1 cellular context compared by ENCODE assay signal in the genomic region with DNA sequence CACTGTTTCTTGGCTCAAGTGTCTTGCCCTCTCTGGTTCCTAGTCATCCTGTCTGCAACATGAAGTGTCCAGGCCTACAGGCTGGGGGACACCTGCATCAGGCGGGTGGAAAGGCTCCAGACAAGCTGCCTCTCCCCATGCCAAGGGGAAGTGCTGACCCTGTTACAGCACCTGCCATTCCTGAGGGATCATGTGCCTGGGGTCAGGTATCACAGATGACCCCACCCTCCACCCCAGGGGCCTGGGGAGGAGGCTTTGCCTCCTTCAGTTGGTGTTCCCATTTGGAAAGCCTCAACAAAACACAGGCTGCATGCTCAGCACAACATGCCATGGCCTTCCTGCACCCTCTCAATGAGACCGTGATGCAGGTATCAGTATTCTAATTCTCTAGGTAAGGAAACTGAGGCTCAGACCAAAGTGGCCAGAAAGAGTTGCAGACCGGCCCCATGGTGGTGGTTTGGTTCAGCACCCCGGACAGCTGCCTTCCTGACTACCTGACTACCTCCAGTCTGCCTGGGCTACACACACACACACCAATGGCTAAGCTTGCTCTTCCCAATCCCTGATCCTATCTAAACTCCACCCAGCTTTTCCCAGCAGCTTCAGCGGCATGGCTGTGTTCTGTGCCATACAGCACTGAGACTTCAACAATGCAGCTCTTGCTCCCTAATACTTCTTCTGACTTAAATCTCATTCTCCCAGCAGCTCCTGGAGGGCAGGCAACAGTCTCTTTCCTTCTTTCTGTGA.
TF ChIP-seq lines count a peak whose summit lies in the region.

No MANE protein-coding gene starts in this region.

TF ChIP-seq in GM23338, 12 proteins besides CTCF, POLR2A, EP300 and RAD21 (continued from another document):
- TF ChIP-seq, protein P1, sequence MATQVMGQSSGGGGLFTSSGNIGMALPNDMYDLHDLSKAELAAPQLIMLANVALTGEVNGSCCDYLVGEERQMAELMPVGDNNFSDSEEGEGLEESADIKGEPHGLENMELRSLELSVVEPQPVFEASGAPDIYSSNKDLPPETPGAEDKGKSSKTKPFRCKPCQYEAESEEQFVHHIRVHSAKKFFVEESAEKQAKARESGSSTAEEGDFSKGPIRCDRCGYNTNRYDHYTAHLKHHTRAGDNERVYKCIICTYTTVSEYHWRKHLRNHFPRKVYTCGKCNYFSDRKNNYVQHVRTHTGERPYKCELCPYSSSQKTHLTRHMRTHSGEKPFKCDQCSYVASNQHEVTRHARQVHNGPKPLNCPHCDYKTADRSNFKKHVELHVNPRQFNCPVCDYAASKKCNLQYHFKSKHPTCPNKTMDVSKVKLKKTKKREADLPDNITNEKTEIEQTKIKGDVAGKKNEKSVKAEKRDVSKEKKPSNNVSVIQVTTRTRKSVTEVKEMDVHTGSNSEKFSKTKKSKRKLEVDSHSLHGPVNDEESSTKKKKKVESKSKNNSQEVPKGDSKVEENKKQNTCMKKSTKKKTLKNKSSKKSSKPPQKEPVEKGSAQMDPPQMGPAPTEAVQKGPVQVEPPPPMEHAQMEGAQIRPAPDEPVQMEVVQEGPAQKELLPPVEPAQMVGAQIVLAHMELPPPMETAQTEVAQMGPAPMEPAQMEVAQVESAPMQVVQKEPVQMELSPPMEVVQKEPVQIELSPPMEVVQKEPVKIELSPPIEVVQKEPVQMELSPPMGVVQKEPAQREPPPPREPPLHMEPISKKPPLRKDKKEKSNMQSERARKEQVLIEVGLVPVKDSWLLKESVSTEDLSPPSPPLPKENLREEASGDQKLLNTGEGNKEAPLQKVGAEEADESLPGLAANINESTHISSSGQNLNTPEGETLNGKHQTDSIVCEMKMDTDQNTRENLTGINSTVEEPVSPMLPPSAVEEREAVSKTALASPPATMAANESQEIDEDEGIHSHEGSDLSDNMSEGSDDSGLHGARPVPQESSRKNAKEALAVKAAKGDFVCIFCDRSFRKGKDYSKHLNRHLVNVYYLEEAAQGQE (IDR thresholded peaks at IDR 0.05; ENCODE audit: unreplicated experiment) = peak; percentile 94
- TF ChIP-seq JUNB (IDR thresholded peaks at IDR 0.05; ENCODE audit: unreplicated experiment) (no peak), EZH2phosphoT487 (IDR thresholded peaks at IDR 0.05; ENCODE audit: unreplicated experiment) (no peak), EZH2 (IDR thresholded peaks at IDR 0.05; ENCODE audit: low read depth, unreplicated experiment) (no peak), NANOG (IDR thresholded peaks at IDR 0.05; ENCODE audit: borderline replicate concordance) (no peak), ZNF331 (CRISPR knock-in tag; IDR thresholded peaks at IDR 0.05; ENCODE audit: low read depth) (no peak), ZNF114 (CRISPR knock-in tag; IDR thresholded peaks at IDR 0.05) (no peak), STAT1 (IDR thresholded peaks at IDR 0.05; ENCODE audit: unreplicated experiment) (no peak), POLR2AphosphoS5 (IDR thresholded peaks at IDR 0.05; ENCODE audit: low read depth) (no peak), CREB1 (CRISPR knock-in tag; IDR thresholded peaks at IDR 0.05; ENCODE audit: low read depth) (0 out of 2 replicates have a peak, but pooled peaks have one; percentile 14)
- TF ChIP-seq, protein P2, sequence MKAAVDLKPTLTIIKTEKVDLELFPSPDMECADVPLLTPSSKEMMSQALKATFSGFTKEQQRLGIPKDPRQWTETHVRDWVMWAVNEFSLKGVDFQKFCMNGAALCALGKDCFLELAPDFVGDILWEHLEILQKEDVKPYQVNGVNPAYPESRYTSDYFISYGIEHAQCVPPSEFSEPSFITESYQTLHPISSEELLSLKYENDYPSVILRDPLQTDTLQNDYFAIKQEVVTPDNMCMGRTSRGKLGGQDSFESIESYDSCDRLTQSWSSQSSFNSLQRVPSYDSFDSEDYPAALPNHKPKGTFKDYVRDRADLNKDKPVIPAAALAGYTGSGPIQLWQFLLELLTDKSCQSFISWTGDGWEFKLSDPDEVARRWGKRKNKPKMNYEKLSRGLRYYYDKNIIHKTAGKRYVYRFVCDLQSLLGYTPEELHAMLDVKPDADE (IDR thresholded peaks at IDR 0.05) = no peak
